22 cellular contexts compared by ENCODE assay signal in the genomic region with DNA sequence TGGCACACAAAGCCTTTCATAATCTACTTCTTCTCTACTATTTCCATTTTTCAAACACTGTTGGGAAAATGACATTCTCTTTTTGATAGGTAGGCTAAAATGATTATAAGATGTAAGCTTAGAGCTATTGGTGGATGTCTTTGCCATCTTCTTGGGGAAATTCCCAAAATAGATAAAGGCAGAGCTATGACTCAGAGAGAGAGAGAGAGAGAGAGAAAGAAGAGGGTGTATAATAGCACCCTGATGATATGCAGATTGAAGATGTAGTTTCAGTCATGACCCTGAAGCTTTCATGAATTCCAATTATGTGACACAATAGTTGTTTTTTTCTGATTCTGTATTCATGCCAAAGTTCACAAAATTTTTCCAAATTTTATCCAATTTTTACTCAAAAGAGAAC.
DNase-seq lines count a peak whose midpoint lies in the region; ATAC-seq and TF ChIP-seq lines count a peak whose summit lies in the region.
"Had no signal": no experiment of that assay in that cellular context is flagged by ENCODE, and none has a peak within 500 bp of the region (broad histone marks: within the 10 kb centered on the region; RNA-seq: fewer than 3 reads in every experiment).

No MANE protein-coding gene starts in this region.

- no peak overlapping the region for H3K4me3 Mint-ChIP-seq in stimulated activated naive CD8-positive, alpha-beta T cell treated with anti-CD3 and anti-CD28 coated beads, Interleukin-15, amount 100 ng/mL, for 72 hours
- no peak overlapping the region for H3K4me3 Mint-ChIP-seq in stimulated activated effector memory CD8-positive, alpha-beta T cell treated with anti-CD3 and anti-CD28 coated beads, Interleukin-12 subunit alpha, Interleukin-12 subunit beta, amount 100 ng/mL, for 72 hours
- no peak overlapping the region for H3K4me3 Mint-ChIP-seq in CD14-positive monocyte
- H3K4me3 Mint-ChIP-seq: CD4-positive, alpha-beta memory T cell; IgD-negative memory B cell had no signal

- peak; percentile 94 for ATAC-seq in stimulated activated naive CD8-positive, alpha-beta T cell treated with anti-CD3 and anti-CD28 coated beads, Interleukin-15, amount 100 ng/mL, for 72 hours
- no peak for ATAC-seq in stimulated activated naive CD8-positive, alpha-beta T cell treated with anti-CD3 and anti-CD28 coated beads, Interleukin-15, Interleukin-2, amounts not matched to agents 100 U/mL and 50 U/mL, for 24 hours
- peak; percentile 42 for ATAC-seq in stimulated activated effector memory CD8-positive, alpha-beta T cell treated with anti-CD3 and anti-CD28 coated beads, Interleukin-12 subunit alpha, Interleukin-12 subunit beta, amount 100 ng/mL, for 72 hours
- ATAC-seq: Right ventricle myocardium inferior had no signal

- H3K27ac Mint-ChIP-seq in stimulated activated naive CD8-positive, alpha-beta T cell treated with anti-CD3 and anti-CD28 coated beads, Interleukin-15, amount 100 ng/mL, for 72 hours, result no peak overlapping the region
- no peak overlapping the region for H3K27ac Mint-ChIP-seq in stimulated activated effector memory CD8-positive, alpha-beta T cell treated with anti-CD3 and anti-CD28 coated beads, Interleukin-12 subunit alpha, Interleukin-12 subunit beta, amount 100 ng/mL, for 72 hours
- no peak overlapping the region for H3K27ac Mint-ChIP-seq in CD14-positive monocyte
- H3K27ac Mint-ChIP-seq: CD4-positive, alpha-beta memory T cell; IgD-negative memory B cell had no signal

- peaks cover 46% of the 10 kb centered on the region for H3K4me1 ChIP-seq in HUES64 (ENCODE audit: insufficient read depth, low read length)
- peaks cover under 1% of the 10 kb centered on the region; the same call in 1 of the 2 replicates for H3K4me1 ChIP-seq in iPS DF 6.9 (ENCODE audit: control insufficient read depth, insufficient read depth, low read length)
- H3K4me1 ChIP-seq: BLaER1, Caco-2, SJSA1 had no signal

- no peaks in the 10 kb centered on the region for H3K9me3 ChIP-seq in HUES64 (ENCODE audit: insufficient read depth, low read depth, low read length)
- H3K9me3 ChIP-seq in iPS DF 6.9 (ENCODE audit: control insufficient read depth, insufficient read depth, low read length), result no peaks in the 10 kb centered on the region; the same call in 1 of the 2 replicates
- H3K9me3 ChIP-seq: BLaER1, Caco-2, SJSA1 had no signal

- H3K27me3 ChIP-seq in HUES64 (ENCODE audit: insufficient read depth, low read length), result no peaks in the 10 kb centered on the region
- H3K27me3 ChIP-seq in iPS DF 6.9 (ENCODE audit: control insufficient read depth, insufficient read depth, low read length), result no peaks in the 10 kb centered on the region
- H3K27me3 ChIP-seq: BLaER1, SJSA1 had no signal

- peak overlapping the region; percentile 54 for H3K9ac ChIP-seq in HUES64 (ENCODE audit: low read depth, low read length)
- H3K9ac ChIP-seq: BLaER1 had no signal

- intact Hi-C loops in CD14-positive monocyte (cut with micrococcal nuclease), result no loop called here

- H3K36me3 ChIP-seq in HUES64 (ENCODE audit: insufficient read depth, low read length) (no peaks in the 10 kb centered on the region), iPS DF 6.9 (ENCODE audit: control insufficient read depth, insufficient read depth, low read length) (no peaks in the 10 kb centered on the region)
- H3K36me3 ChIP-seq: BLaER1, SJSA1 had no signal

- H3K4me1 Mint-ChIP-seq in stimulated activated naive CD8-positive, alpha-beta T cell treated with anti-CD3 and anti-CD28 coated beads, Interleukin-15, amount 100 ng/mL, for 72 hours, result peaks cover 11% of the 10 kb centered on the region
- no peaks in the 10 kb centered on the region for H3K4me1 Mint-ChIP-seq in stimulated activated effector memory CD8-positive, alpha-beta T cell treated with anti-CD3 and anti-CD28 coated beads, Interleukin-12 subunit alpha, Interleukin-12 subunit beta, amount 100 ng/mL, for 72 hours
- no peaks in the 10 kb centered on the region for H3K4me1 Mint-ChIP-seq in CD14-positive monocyte
- H3K4me1 Mint-ChIP-seq: CD4-positive, alpha-beta memory T cell; IgD-negative memory B cell had no signal

- H3K9me3 Mint-ChIP-seq in stimulated activated naive CD8-positive, alpha-beta T cell treated with anti-CD3 and anti-CD28 coated beads, Interleukin-15, amount 100 ng/mL, for 72 hours, result no peaks in the 10 kb centered on the region
- H3K9me3 Mint-ChIP-seq in stimulated activated effector memory CD8-positive, alpha-beta T cell treated with anti-CD3 and anti-CD28 coated beads, Interleukin-12 subunit alpha, Interleukin-12 subunit beta, amount 100 ng/mL, for 72 hours, result no peaks in the 10 kb centered on the region
- peaks cover 0 to 6% (median 0%) of the 10 kb centered on the region in 7 donors for H3K9me3 Mint-ChIP-seq in CD14-positive monocyte

- H3K27ac ChIP-seq in HUES64 (ENCODE audit: low read depth, low read length) (peak overlapping the region; percentile 97), iPS DF 6.9 (ENCODE audit: low read length) (peak overlapping the region; percentile 63)
- H3K27ac ChIP-seq: BLaER1, SJSA1 had no signal

- DNase-seq in stimulated activated naive CD8-positive, alpha-beta T cell treated with anti-CD3 and anti-CD28 coated beads, Interleukin-15, amount 100 ng/mL, for 72 hours, result no peak
- DNase-seq in stimulated activated naive CD8-positive, alpha-beta T cell treated with anti-CD3 and anti-CD28 coated beads, Interleukin-15, Interleukin-2, amounts not matched to agents 100 U/mL and 50 U/mL, for 24 hours, result no peak
- no peak for DNase-seq in iPS DF 6.9 (ENCODE audit: low read depth, low spot score)
- DNase-seq in stimulated activated effector memory CD8-positive, alpha-beta T cell treated with anti-CD3 and anti-CD28 coated beads, Interleukin-12 subunit alpha, Interleukin-12 subunit beta, amount 100 ng/mL, for 72 hours (ENCODE audit: low spot score in 2 of 2), result no peak
- no peak for DNase-seq in NCI-H1048 (lab: John Stamatoyannopoulos, UW)
- no peak for DNase-seq in NCI-H345 treated with DMSO at 0.1 percent for 48 hours (lab: John Stamatoyannopoulos, UW; ENCODE audit: unreplicated experiment)
- no peak for DNase-seq in CD14-positive monocyte (ENCODE audit: low spot score)
- DNase-seq: ACHN; Caco-2; CD4-positive, alpha-beta memory T cell; DMS 273 treated with DMSO at 0.1 percent for 48 hours; DMS79 treated with DMSO at 0.1 percent for 48 hours; HCEC 1CT; NCI-H1694 treated with DMSO at 0.1 percent for 48 hours; NCI-H2081 treated with DMSO at 0.1 percent for 48 hours; NCI-H446 treated with DMSO at 0.1 percent for 48 hours; NCI-H526 treated with DMSO at 0.1 percent for 48 hours had no signal

- H3K4me3 ChIP-seq in HUES64 (ENCODE audit: low read length), result peak overlapping the region; percentile 22; the same call in 1 of the 2 replicates
- no peak overlapping the region for H3K4me3 ChIP-seq in iPS DF 6.9 (ENCODE audit: low read length)
- H3K4me3 ChIP-seq: BLaER1, SJSA1 had no signal

- no peaks in the 10 kb centered on the region for H3K36me3 Mint-ChIP-seq in stimulated activated effector memory CD8-positive, alpha-beta T cell treated with anti-CD3 and anti-CD28 coated beads, Interleukin-12 subunit alpha, Interleukin-12 subunit beta, amount 100 ng/mL, for 72 hours
- H3K36me3 Mint-ChIP-seq in CD14-positive monocyte, result no peaks in the 10 kb centered on the region
- H3K36me3 Mint-ChIP-seq: CD4-positive, alpha-beta memory T cell; IgD-negative memory B cell had no signal

- H3K27me3 Mint-ChIP-seq in stimulated activated naive CD8-positive, alpha-beta T cell treated with anti-CD3 and anti-CD28 coated beads, Interleukin-15, amount 100 ng/mL, for 72 hours, result peaks cover 42% of the 10 kb centered on the region
- peaks cover 0 to 2% (median 0%) of the 10 kb centered on the region in 3 donors for H3K27me3 Mint-ChIP-seq in CD14-positive monocyte (ENCODE audit: low read depth in 3 of 3)

- no peak for TF ChIP-seq CTCF in CD14-positive monocyte (IDR thresholded peaks at IDR 0.05)
